ENCODE assay signal across 1 cellular context in the genomic region with DNA sequence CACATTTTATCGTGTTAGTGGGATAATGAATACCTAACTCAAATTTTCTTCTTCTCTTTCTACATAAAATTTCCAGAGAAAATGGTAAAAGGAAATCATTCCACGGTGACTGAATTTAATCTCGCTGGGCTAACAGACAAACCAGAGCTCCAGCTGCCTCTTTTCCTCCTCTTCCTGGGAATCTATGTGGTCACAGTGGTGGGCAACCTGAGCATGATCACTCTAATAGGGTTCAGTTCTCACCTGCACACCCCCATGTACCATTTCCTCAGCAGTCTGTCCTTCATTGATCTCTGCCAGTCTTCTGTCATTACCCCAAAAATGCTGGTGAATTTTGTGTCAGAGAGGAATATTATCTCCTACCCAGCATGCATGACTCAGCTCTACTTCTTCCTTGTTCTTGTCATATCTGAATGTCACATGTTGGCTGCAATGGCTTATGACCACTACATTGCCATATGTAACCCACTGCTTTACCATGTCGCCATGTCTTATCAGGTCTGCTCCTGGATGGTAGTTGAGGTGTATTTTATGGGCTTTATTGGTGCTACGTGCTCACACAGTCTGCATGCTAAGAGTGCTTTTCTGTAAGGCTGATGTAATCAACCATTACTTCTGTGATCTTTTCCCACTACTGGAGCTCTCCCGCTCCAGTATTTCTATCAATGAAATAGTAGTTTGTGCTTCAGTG.
A peak's percentile ranks its signal among the peaks of the same experiment; 100 is the strongest.
TF ChIP-seq lines count a peak whose summit lies in the region.

No MANE protein-coding gene starts in this region.

TF ChIP-seq in K562, 482 proteins besides CTCF, POLR2A, EP300 and RAD21 (continued from another document and continues in another):
- TF ChIP-seq, protein P1, sequence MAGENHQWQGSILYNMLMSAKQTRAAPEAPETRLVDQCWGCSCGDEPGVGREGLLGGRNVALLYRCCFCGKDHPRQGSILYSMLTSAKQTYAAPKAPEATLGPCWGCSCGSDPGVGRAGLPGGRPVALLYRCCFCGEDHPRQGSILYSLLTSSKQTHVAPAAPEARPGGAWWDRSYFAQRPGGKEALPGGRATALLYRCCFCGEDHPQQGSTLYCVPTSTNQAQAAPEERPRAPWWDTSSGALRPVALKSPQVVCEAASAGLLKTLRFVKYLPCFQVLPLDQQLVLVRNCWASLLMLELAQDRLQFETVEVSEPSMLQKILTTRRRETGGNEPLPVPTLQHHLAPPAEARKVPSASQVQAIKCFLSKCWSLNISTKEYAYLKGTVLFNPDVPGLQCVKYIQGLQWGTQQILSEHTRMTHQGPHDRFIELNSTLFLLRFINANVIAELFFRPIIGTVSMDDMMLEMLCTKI (IDR thresholded peaks at IDR 0.05; ENCODE audit: partially characterized antibody), result no peak
- TF ChIP-seq, protein P2, sequence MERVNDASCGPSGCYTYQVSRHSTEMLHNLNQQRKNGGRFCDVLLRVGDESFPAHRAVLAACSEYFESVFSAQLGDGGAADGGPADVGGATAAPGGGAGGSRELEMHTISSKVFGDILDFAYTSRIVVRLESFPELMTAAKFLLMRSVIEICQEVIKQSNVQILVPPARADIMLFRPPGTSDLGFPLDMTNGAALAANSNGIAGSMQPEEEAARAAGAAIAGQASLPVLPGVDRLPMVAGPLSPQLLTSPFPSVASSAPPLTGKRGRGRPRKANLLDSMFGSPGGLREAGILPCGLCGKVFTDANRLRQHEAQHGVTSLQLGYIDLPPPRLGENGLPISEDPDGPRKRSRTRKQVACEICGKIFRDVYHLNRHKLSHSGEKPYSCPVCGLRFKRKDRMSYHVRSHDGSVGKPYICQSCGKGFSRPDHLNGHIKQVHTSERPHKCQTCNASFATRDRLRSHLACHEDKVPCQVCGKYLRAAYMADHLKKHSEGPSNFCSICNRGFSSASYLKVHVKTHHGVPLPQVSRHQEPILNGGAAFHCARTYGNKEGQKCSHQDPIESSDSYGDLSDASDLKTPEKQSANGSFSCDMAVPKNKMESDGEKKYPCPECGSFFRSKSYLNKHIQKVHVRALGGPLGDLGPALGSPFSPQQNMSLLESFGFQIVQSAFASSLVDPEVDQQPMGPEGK (CRISPR knock-in tag; IDR thresholded peaks at IDR 0.05; ENCODE audit: borderline replicate concordance), result peak; percentile 71; the same call in 1 of the 2 replicates
- TF ChIP-seq, protein P3, sequence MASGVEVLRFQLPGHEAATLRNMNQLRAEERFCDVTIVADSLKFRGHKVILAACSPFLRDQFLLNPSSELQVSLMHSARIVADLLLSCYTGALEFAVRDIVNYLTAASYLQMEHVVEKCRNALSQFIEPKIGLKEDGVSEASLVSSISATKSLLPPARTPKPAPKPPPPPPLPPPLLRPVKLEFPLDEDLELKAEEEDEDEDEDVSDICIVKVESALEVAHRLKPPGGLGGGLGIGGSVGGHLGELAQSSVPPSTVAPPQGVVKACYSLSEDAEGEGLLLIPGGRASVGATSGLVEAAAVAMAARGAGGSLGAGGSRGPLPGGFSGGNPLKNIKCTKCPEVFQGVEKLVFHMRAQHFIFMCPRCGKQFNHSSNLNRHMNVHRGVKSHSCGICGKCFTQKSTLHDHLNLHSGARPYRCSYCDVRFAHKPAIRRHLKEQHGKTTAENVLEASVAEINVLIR (CRISPR knock-in tag; IDR thresholded peaks at IDR 0.05), result no peak; the same call in 1 of the 2 replicates
- TF ChIP-seq, protein P4, sequence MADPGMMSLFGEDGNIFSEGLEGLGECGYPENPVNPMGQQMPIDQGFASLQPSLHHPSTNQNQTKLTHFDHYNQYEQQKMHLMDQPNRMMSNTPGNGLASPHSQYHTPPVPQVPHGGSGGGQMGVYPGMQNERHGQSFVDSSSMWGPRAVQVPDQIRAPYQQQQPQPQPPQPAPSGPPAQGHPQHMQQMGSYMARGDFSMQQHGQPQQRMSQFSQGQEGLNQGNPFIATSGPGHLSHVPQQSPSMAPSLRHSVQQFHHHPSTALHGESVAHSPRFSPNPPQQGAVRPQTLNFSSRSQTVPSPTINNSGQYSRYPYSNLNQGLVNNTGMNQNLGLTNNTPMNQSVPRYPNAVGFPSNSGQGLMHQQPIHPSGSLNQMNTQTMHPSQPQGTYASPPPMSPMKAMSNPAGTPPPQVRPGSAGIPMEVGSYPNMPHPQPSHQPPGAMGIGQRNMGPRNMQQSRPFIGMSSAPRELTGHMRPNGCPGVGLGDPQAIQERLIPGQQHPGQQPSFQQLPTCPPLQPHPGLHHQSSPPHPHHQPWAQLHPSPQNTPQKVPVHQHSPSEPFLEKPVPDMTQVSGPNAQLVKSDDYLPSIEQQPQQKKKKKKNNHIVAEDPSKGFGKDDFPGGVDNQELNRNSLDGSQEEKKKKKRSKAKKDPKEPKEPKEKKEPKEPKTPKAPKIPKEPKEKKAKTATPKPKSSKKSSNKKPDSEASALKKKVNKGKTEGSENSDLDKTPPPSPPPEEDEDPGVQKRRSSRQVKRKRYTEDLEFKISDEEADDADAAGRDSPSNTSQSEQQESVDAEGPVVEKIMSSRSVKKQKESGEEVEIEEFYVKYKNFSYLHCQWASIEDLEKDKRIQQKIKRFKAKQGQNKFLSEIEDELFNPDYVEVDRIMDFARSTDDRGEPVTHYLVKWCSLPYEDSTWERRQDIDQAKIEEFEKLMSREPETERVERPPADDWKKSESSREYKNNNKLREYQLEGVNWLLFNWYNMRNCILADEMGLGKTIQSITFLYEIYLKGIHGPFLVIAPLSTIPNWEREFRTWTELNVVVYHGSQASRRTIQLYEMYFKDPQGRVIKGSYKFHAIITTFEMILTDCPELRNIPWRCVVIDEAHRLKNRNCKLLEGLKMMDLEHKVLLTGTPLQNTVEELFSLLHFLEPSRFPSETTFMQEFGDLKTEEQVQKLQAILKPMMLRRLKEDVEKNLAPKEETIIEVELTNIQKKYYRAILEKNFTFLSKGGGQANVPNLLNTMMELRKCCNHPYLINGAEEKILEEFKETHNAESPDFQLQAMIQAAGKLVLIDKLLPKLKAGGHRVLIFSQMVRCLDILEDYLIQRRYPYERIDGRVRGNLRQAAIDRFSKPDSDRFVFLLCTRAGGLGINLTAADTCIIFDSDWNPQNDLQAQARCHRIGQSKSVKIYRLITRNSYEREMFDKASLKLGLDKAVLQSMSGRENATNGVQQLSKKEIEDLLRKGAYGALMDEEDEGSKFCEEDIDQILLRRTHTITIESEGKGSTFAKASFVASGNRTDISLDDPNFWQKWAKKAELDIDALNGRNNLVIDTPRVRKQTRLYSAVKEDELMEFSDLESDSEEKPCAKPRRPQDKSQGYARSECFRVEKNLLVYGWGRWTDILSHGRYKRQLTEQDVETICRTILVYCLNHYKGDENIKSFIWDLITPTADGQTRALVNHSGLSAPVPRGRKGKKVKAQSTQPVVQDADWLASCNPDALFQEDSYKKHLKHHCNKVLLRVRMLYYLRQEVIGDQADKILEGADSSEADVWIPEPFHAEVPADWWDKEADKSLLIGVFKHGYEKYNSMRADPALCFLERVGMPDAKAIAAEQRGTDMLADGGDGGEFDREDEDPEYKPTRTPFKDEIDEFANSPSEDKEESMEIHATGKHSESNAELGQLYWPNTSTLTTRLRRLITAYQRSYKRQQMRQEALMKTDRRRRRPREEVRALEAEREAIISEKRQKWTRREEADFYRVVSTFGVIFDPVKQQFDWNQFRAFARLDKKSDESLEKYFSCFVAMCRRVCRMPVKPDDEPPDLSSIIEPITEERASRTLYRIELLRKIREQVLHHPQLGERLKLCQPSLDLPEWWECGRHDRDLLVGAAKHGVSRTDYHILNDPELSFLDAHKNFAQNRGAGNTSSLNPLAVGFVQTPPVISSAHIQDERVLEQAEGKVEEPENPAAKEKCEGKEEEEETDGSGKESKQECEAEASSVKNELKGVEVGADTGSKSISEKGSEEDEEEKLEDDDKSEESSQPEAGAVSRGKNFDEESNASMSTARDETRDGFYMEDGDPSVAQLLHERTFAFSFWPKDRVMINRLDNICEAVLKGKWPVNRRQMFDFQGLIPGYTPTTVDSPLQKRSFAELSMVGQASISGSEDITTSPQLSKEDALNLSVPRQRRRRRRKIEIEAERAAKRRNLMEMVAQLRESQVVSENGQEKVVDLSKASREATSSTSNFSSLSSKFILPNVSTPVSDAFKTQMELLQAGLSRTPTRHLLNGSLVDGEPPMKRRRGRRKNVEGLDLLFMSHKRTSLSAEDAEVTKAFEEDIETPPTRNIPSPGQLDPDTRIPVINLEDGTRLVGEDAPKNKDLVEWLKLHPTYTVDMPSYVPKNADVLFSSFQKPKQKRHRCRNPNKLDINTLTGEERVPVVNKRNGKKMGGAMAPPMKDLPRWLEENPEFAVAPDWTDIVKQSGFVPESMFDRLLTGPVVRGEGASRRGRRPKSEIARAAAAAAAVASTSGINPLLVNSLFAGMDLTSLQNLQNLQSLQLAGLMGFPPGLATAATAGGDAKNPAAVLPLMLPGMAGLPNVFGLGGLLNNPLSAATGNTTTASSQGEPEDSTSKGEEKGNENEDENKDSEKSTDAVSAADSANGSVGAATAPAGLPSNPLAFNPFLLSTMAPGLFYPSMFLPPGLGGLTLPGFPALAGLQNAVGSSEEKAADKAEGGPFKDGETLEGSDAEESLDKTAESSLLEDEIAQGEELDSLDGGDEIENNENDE (IDR thresholded peaks at IDR 0.05; ENCODE audit: low read depth, low read length), result no peak
- TF ChIP-seq ZNF384 (IDR thresholded peaks at IDR 0.05; ENCODE audit: low read depth, low read length) (no peak), HMG20A (CRISPR knock-in tag; conservative IDR thresholded peaks at IDR 0.05) (no peak), HDAC3 (IDR thresholded peaks at IDR 0.05; ENCODE audit: borderline replicate concordance, partially characterized antibody) (peak; percentile 78), ZNF644 (tag; IDR thresholded peaks at IDR 0.05; ENCODE audit: low read depth) (peak; percentile 86), SMC3 (conservative IDR thresholded peaks at IDR 0.05; ENCODE audit: insufficient read depth, low read depth, low read length) (no peak), POLR2B (IDR thresholded peaks at IDR 0.05; ENCODE audit: low read depth, partially characterized antibody) (no peak), MCM5 (IDR thresholded peaks at IDR 0.05; ENCODE audit: low read depth) (no peak), ZNF589 (CRISPR knock-in tag; IDR thresholded peaks at IDR 0.05; ENCODE audit: low read depth) (peak; percentile 84; the same call in 1 of the 2 replicates), ESRRA (IDR thresholded peaks at IDR 0.05; ENCODE audit: borderline replicate concordance, low read depth) (peak; percentile 45; the same call in 1 of the 2 replicates), NUFIP1 (IDR thresholded peaks at IDR 0.05; ENCODE audit: partially characterized antibody) (peak; percentile 41), SNRNP70 (optimal IDR thresholded peaks at IDR 0.05; ENCODE audit: low read depth, low read length) (no peak), KDM4B (IDR thresholded peaks at IDR 0.05; ENCODE audit: borderline replicate concordance in 2 of 2, low read depth in 1 of 2) (no peak), HMG20B (CRISPR knock-in tag; IDR thresholded peaks at IDR 0.05) (no peak), ZKSCAN1 (IDR thresholded peaks at IDR 0.05; ENCODE audit: low read depth, low read length) (peak; percentile 90), KAT7 (CRISPR knock-in tag; IDR thresholded peaks at IDR 0.05; ENCODE audit: borderline replicate concordance) (0 out of 2 replicates have a peak, but pooled peaks have one; percentile 68), PHF8 (IDR thresholded peaks at IDR 0.05; ENCODE audit: borderline replicate concordance, low read length) (no peak)
- TF ChIP-seq, protein P5, sequence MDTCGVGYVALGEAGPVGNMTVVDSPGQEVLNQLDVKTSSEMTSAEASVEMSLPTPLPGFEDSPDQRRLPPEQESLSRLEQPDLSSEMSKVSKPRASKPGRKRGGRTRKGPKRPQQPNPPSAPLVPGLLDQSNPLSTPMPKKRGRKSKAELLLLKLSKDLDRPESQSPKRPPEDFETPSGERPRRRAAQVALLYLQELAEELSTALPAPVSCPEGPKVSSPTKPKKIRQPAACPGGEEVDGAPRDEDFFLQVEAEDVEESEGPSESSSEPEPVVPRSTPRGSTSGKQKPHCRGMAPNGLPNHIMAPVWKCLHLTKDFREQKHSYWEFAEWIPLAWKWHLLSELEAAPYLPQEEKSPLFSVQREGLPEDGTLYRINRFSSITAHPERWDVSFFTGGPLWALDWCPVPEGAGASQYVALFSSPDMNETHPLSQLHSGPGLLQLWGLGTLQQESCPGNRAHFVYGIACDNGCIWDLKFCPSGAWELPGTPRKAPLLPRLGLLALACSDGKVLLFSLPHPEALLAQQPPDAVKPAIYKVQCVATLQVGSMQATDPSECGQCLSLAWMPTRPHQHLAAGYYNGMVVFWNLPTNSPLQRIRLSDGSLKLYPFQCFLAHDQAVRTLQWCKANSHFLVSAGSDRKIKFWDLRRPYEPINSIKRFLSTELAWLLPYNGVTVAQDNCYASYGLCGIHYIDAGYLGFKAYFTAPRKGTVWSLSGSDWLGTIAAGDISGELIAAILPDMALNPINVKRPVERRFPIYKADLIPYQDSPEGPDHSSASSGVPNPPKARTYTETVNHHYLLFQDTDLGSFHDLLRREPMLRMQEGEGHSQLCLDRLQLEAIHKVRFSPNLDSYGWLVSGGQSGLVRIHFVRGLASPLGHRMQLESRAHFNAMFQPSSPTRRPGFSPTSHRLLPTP (IDR thresholded peaks at IDR 0.05; ENCODE audit: borderline replicate concordance, extremely low read depth, insufficient read length), result no peak
- TF ChIP-seq, protein P6, sequence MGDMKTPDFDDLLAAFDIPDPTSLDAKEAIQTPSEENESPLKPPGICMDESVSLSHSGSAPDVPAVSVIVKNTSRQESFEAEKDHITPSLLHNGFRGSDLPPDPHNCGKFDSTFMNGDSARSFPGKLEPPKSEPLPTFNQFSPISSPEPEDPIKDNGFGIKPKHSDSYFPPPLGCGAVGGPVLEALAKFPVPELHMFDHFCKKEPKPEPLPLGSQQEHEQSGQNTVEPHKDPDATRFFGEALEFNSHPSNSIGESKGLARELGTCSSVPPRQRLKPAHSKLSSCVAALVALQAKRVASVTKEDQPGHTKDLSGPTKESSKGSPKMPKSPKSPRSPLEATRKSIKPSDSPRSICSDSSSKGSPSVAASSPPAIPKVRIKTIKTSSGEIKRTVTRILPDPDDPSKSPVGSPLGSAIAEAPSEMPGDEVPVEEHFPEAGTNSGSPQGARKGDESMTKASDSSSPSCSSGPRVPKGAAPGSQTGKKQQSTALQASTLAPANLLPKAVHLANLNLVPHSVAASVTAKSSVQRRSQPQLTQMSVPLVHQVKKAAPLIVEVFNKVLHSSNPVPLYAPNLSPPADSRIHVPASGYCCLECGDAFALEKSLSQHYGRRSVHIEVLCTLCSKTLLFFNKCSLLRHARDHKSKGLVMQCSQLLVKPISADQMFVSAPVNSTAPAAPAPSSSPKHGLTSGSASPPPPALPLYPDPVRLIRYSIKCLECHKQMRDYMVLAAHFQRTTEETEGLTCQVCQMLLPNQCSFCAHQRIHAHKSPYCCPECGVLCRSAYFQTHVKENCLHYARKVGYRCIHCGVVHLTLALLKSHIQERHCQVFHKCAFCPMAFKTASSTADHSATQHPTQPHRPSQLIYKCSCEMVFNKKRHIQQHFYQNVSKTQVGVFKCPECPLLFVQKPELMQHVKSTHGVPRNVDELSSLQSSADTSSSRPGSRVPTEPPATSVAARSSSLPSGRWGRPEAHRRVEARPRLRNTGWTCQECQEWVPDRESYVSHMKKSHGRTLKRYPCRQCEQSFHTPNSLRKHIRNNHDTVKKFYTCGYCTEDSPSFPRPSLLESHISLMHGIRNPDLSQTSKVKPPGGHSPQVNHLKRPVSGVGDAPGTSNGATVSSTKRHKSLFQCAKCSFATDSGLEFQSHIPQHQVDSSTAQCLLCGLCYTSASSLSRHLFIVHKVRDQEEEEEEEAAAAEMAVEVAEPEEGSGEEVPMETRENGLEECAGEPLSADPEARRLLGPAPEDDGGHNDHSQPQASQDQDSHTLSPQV (IDR thresholded peaks at IDR 0.05), result peak; percentile 98
- TF ChIP-seq, protein P7, sequence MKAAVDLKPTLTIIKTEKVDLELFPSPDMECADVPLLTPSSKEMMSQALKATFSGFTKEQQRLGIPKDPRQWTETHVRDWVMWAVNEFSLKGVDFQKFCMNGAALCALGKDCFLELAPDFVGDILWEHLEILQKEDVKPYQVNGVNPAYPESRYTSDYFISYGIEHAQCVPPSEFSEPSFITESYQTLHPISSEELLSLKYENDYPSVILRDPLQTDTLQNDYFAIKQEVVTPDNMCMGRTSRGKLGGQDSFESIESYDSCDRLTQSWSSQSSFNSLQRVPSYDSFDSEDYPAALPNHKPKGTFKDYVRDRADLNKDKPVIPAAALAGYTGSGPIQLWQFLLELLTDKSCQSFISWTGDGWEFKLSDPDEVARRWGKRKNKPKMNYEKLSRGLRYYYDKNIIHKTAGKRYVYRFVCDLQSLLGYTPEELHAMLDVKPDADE (conservative IDR thresholded peaks at IDR 0.05; ENCODE audit: control insufficient read depth, low read depth, low read length), result no peak
